Comparison of ENCODE assay signal across 25 cellular contexts in the genomic region with DNA sequence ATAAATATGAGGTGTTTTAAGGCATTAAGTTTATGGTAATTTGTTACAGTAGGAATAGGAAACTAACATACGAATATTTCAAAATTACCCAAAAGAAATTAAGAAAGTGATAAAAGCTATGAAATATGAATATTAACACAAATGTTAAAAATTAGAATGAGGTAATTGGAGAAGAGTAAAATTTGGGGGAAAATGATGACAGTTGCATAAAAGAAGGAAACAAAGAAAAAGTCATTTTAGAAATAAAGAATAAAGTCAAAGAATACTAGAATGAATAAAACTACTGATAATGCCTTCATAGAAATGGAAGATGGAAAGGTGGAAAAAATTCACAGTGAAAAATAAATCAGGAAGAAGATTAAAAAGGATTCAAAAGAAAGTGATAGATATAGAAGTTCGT.
DNase-seq lines count a peak whose midpoint lies in the region; ATAC-seq, FAIRE-seq and TF ChIP-seq lines count a peak whose summit lies in the region.
"Had no signal": no experiment of that assay in that cellular context is flagged by ENCODE, and none has a peak within 500 bp of the region (broad histone marks: within the 10 kb centered on the region; RNA-seq: fewer than 3 reads in every experiment).

No MANE protein-coding gene starts in this region.

- WGBS in IMR-90 (ENCODE audit: extremely low coverage in 2 of 2, insufficient read length in 1 of 2), 2 experiments: no CpG with 5 or more reads among the region's 2 CpGs

- no peaks in the 10 kb centered on the region for H3K36me3 ChIP-seq in IMR-90 (ENCODE audit: control insufficient read depth, insufficient read depth, low read length)
- no peaks in the 10 kb centered on the region for H3K36me3 ChIP-seq in OCI-LY7 (ENCODE audit: insufficient read depth, low read length)
- H3K36me3 ChIP-seq: BE2C, BLaER1 had no signal

- POLR2A ChIA-PET in IMR-90 (lab: Charles Lee; ENCODE audit: unreplicated experiment): no interaction called here
- POLR2A ChIA-PET in OCI-LY7 (lab: Charles Lee): interaction anchor here (1.3 kb wide), 1 partner anchor 43 kb away, joined by 4 read pairs; no protein-coding TSS in a partner anchor

- no peak overlapping the region for H2AFZ ChIP-seq in IMR-90 (replicated peaks; ENCODE audit: low read length, poor library complexity)
- peak overlapping the region; percentile 36; the same call in 1 of the 2 replicates for H2AFZ ChIP-seq in OCI-LY7 (ENCODE audit: low read length)

- no peak for TF ChIP-seq POLR2A in IMR-90 (IDR thresholded peaks at IDR 0.05; ENCODE audit: low read depth, low read length)

- no peaks in the 10 kb centered on the region for H3K79me1 ChIP-seq in IMR-90 (ENCODE audit: low read depth in 1 of 2, low read length in 2 of 2)

- no peaks in the 10 kb centered on the region for H3K9me2 ChIP-seq in OCI-LY7 (ENCODE audit: insufficient read depth, low read length)

- in situ Hi-C loops in IMR-90 (cut with MboI; ENCODE audit: low sequenced_read_pairs): loop anchor here (25.0 kb wide), 1 partner anchor 922 kb away; no protein-coding TSS in a partner anchor

- H3K9me3 ChIP-seq in IMR-90 (ENCODE audit: control insufficient read depth, insufficient read depth, low read length) (no peaks in the 10 kb centered on the region; the same call in 1 of the 2 replicates), OCI-LY7 (ENCODE audit: low read length) (0 out of 2 replicates have a peak, but pooled peaks cover 5% of the 10 kb centered on the region)
- H3K9me3 ChIP-seq: BE2C, BLaER1 had no signal

- ATAC-seq in IMR-90 (ENCODE audit: low read depth): no peak
- ATAC-seq in sciatic nerve: no peak
- ATAC-seq: GM12878 had no signal

- H4K20me1 ChIP-seq in IMR-90 (ENCODE audit: insufficient read depth, low read length) (no peaks in the 10 kb centered on the region), OCI-LY7 (ENCODE audit: insufficient read depth, low read length) (no peaks in the 10 kb centered on the region)
- H4K20me1 ChIP-seq: BLaER1 had no signal

- BruUV-seq in IMR-90 (replicated peaks; lab: Mats Ljungman, UMichigan) (no TSS peak), OCI-LY7 (replicated peaks; lab: Mats Ljungman, UMichigan) (no TSS peak)

- H3K4me1 ChIP-seq in IMR-90 (ENCODE audit: control insufficient read depth, insufficient read depth, low read length) (no peaks in the 10 kb centered on the region; the same call in 1 of the 2 replicates), OCI-LY7 (ENCODE audit: insufficient read depth, low read length, poor library complexity, severe bottlenecking) (peaks cover 13% of the 10 kb centered on the region)
- H3K4me1 ChIP-seq: BE2C had no signal

- H3K79me2 ChIP-seq in OCI-LY7 (ENCODE audit: insufficient read depth, low read depth, low read length): no peaks in the 10 kb centered on the region

- peak; percentile 38 for FAIRE-seq in colon (lab: Jason Lieb, UNC)
- FAIRE-seq: A204.1, GM12878, GM12892, GM18507 had no signal

- intact Hi-C loops in IMR-90 (cut with micrococcal nuclease): no loop called here
- intact Hi-C loops in OCI-LY7 (cut with micrococcal nuclease; ENCODE audit: unreplicated experiment): no loop called here
- intact Hi-C loops in sciatic nerve (cut with DNase I): no loop called here

- CTCF ChIA-PET in IMR-90 (lab: Yijun Ruan, JAX) (no interaction called here), OCI-LY7 (lab: Charles Lee; ENCODE audit: unreplicated experiment) (no interaction called here)

- no peaks in the 10 kb centered on the region for H3K27me3 ChIP-seq in IMR-90 (ENCODE audit: control insufficient read depth, insufficient read depth, low read length)
- H3K27me3 ChIP-seq: BE2C, BLaER1 had no signal

- no peak overlapping the region for H3K14ac ChIP-seq in IMR-90 (replicated peaks; ENCODE audit: low read depth, low read length)

- dilution Hi-C loops in IMR-90 (cut with HindIII; ENCODE audit: low sequenced_read_pairs, unreplicated experiment): no loop called here

- no peak overlapping the region for H2AK5ac ChIP-seq in IMR-90 (ENCODE audit: low read depth, low read length)

- no peak overlapping the region for H2BK120ac ChIP-seq in IMR-90 (ENCODE audit: low read depth, low read length)

- no peak overlapping the region for H3K9ac ChIP-seq in IMR-90 (ENCODE audit: low read depth, low read length)
- H3K9ac ChIP-seq: BLaER1 had no signal

- no peak overlapping the region for H3K23ac ChIP-seq in IMR-90 (ENCODE audit: low read depth, low read length)

- no peak for TF ChIP-seq RAD21 in IMR-90 (IDR thresholded peaks at IDR 0.05; ENCODE audit: low read length)

- no peak overlapping the region for H4K8ac ChIP-seq in IMR-90 (ENCODE audit: low read depth in 2 of 2, low read length in 2 of 2)

- H4K91ac ChIP-seq in IMR-90 (ENCODE audit: insufficient read depth, low read depth, low read length): no peak overlapping the region

- H2BK5ac ChIP-seq in IMR-90 (ENCODE audit: low read depth, low read length, poor library complexity, severe bottlenecking): no peak overlapping the region

- H3K9me1 ChIP-seq in IMR-90 (ENCODE audit: insufficient read depth, low read length): no peaks in the 10 kb centered on the region

- no peak overlapping the region for H2AK9ac ChIP-seq in IMR-90 (replicated peaks; ENCODE audit: low read depth, low read length, poor library complexity)

- no peak for DNase-seq in IMR-90
- DNase-seq in OCI-LY7 (ENCODE audit: low spot score): no peak
- no peak for DNase-seq in kidney glomerular epithelial cell (lab: John Stamatoyannopoulos, UW)
- no peak for DNase-seq in sciatic nerve (ENCODE audit: low spot score)
- DNase-seq: 8988T; ACHN; BE2C; C1 segment of cervical spinal cord; CD4-positive, alpha-beta memory T cell; CD4-positive, CD25-positive, alpha-beta regulatory T cell; CD8-positive, alpha-beta memory T cell; COR-L47; DMS 273 treated with DMSO at 0.1 percent for 48 hours; DMS153; DMS53; DMS79; DND-41; EL; GDM1 had no signal

- no peak overlapping the region for H3K27ac ChIP-seq in IMR-90 (ENCODE audit: insufficient read depth, low read length)
- no peak overlapping the region for H3K27ac ChIP-seq in OCI-LY7 (ENCODE audit: low read depth, low read length, poor library complexity, severe bottlenecking)
- H3K27ac ChIP-seq: BLaER1 had no signal

- no peak overlapping the region for H4K5ac ChIP-seq in IMR-90 (ENCODE audit: low read depth, low read length)

- H3K4me3 ChIP-seq in IMR-90 (ENCODE audit: insufficient read depth, low read depth, low read length) (no peak overlapping the region), OCI-LY7 (ENCODE audit: low read depth, low read length, poor library complexity, severe bottlenecking) (no peak overlapping the region)
- H3K4me3 ChIP-seq: BLaER1, GM12878 had no signal

- H3K4me2 ChIP-seq in IMR-90 (ENCODE audit: low read depth, low read length) (no peak overlapping the region), OCI-LY7 (ENCODE audit: low read length) (no peak overlapping the region)
- H3K4me2 ChIP-seq: BLaER1 had no signal

- H3K4ac ChIP-seq in IMR-90 (ENCODE audit: low read depth, low read length): no peak overlapping the region

- TF ChIP-seq CTCF in IMR-90 (conservative IDR thresholded peaks at IDR 0.05; ENCODE audit: low read depth, low read length) (no peak), OCI-LY7 (conservative IDR thresholded peaks at IDR 0.05; ENCODE audit: low read length) (no peak)

- no peak overlapping the region for H2BK20ac ChIP-seq in IMR-90 (ENCODE audit: low read depth, low read length)

- no peak overlapping the region for H3K18ac ChIP-seq in IMR-90 (ENCODE audit: low read depth, low read length)

- no peak overlapping the region for H3K56ac ChIP-seq in IMR-90 (ENCODE audit: extremely low read depth, insufficient read depth, low read length)

- no peak overlapping the region for H2BK15ac ChIP-seq in IMR-90 (ENCODE audit: low read depth, low read length)

TF ChIP-seq in IMR-90, 13 proteins besides CTCF, POLR2A, EP300 and RAD21:
- TF ChIP-seq, protein P1, sequence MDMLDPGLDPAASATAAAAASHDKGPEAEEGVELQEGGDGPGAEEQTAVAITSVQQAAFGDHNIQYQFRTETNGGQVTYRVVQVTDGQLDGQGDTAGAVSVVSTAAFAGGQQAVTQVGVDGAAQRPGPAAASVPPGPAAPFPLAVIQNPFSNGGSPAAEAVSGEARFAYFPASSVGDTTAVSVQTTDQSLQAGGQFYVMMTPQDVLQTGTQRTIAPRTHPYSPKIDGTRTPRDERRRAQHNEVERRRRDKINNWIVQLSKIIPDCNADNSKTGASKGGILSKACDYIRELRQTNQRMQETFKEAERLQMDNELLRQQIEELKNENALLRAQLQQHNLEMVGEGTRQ (IDR thresholded peaks at IDR 0.05; ENCODE audit: low read depth, low read length): no peak
- TF ChIP-seq MAZ (IDR thresholded peaks at IDR 0.05; ENCODE audit: borderline replicate concordance, low read depth, low read length): no peak
- TF ChIP-seq CEBPB (IDR thresholded peaks at IDR 0.05; ENCODE audit: low read depth, low read length): no peak
- peak; percentile 44; the same call in 1 of the 2 replicates for TF ChIP-seq MAFK (IDR thresholded peaks at IDR 0.05; ENCODE audit: low read depth, low read length)
- TF ChIP-seq BHLHE40 (IDR thresholded peaks at IDR 0.05; ENCODE audit: low read depth, low read length): no peak
